Comparison of ENCODE assay signal across 18 cellular contexts in genomic region chr3:11230125-11230524, GRCh38. TPM values are rescaled to one million over a fixed set of nuclear protein-coding genes. Genes with fewer than 3 reads are reported as not detected.
DNase-seq lines count a peak whose midpoint lies in the region; TF ChIP-seq lines count a peak whose summit lies in the region.
"Had no signal": no experiment of that assay in that cellular context is flagged by ENCODE, and none has a peak within 500 bp of the region (broad histone marks: within the 10 kb centered on the region; RNA-seq: fewer than 3 reads in every experiment).

No MANE protein-coding gene starts in this region.

- no peak overlapping the region for H2AK5ac ChIP-seq in mesenchymal stem cell (ENCODE audit: low read length, severe bottlenecking)

- H3K79me2 ChIP-seq in hepatocyte = no peaks in the 10 kb centered on the region

- TF ChIP-seq CTCF in RWPE1 (conservative IDR thresholded peaks at IDR 0.05; ENCODE audit: low read depth) (no peak), hepatocyte (IDR thresholded peaks at IDR 0.05; ENCODE audit: poor library complexity) (no peak)

- no peaks in the 10 kb centered on the region for H3K27me3 ChIP-seq in mesenchymal stem cell (ENCODE audit: control insufficient read depth in 1 of 2, insufficient read depth in 1 of 2, low read length in 2 of 2)
- H3K27me3 ChIP-seq in hepatocyte = peaks cover 9% of the 10 kb centered on the region

- H3K4me3 ChIP-seq in mesenchymal stem cell (ENCODE audit: insufficient read depth in 1 of 2, low read depth in 1 of 2, low read length in 2 of 2) (no peak overlapping the region), hepatocyte (no peak overlapping the region)

- DNase-seq in RWPE1 (ENCODE audit: low spot score) (no peak), epithelial cell of prostate (ENCODE audit: low read depth, low spot score) (peak; percentile 37), mesenchymal stem cell (no peak), ecto neural progenitor cell (ENCODE audit: low spot score) (no peak), NCI-H2171 treated with DMSO at 0.1 percent for 48 hours (lab: John Stamatoyannopoulos, UW) (no peak), hepatocyte (ENCODE audit: low spot score) (no peak), SKM-1 treated with dmso at 0.1 percent for 144 hours (lab: John Stamatoyannopoulos, UW; ENCODE audit: unreplicated experiment) (no peak)
- DNase-seq: C1 segment of cervical spinal cord; CD8-positive, alpha-beta memory T cell; DMS53; H9; Karpas-422; NCI-H1092 treated with DMSO at 0.1 percent for 48 hours; NCI-H146; NCI-H2029 treated with DMSO at 0.1 percent for 48 hours; NCI-H2171; NCI-H510A; NCI-H748 treated with DMSO at 0.1 percent for 48 hours had no signal

- H3K9me2 ChIP-seq in hepatocyte (replicated peaks; ENCODE audit: insufficient read depth) = no peaks in the 10 kb centered on the region

- no peak overlapping the region for H2BK120ac ChIP-seq in mesenchymal stem cell (ENCODE audit: low read depth, low read length)

- POLR2A ChIA-PET in RWPE1 (lab: Yijun Ruan, JAX; ENCODE audit: low non-redundant PET) = no interaction called here

- H3K36me3 ChIP-seq in mesenchymal stem cell (ENCODE audit: control insufficient read depth in 1 of 2, insufficient read depth in 2 of 2, low read depth in 1 of 2, low read length in 2 of 2) = peaks cover 7 to 27% of the 10 kb centered on the region in 2 experiments
- no peaks in the 10 kb centered on the region for H3K36me3 ChIP-seq in hepatocyte (replicated peaks; ENCODE audit: insufficient read depth, low read depth)

- H3K9me3 ChIP-seq in mesenchymal stem cell (ENCODE audit: control insufficient read depth, low read length) (no peaks in the 10 kb centered on the region), hepatocyte (ENCODE audit: low read depth) (no peaks in the 10 kb centered on the region)

- H4K91ac ChIP-seq in mesenchymal stem cell (ENCODE audit: low read length) = no peak overlapping the region

- H3K14ac ChIP-seq in mesenchymal stem cell (ENCODE audit: low read length in 2 of 2) = no peak overlapping the region

- H2BK12ac ChIP-seq in mesenchymal stem cell (ENCODE audit: low read length in 2 of 2) = peak overlapping the region in 1 of 2 experiments; percentile 11

- no peak overlapping the region for H2BK5ac ChIP-seq in mesenchymal stem cell (ENCODE audit: low read depth, low read length, poor library complexity, severe bottlenecking)

- 90% methylated on average over 4 of the region's 4 CpGs for WGBS in mesenchymal stem cell
- 94% methylated on average over 4 of the region's 4 CpGs for WGBS in hepatocyte (ENCODE audit: low lambda C conversion rate, missing lambda C conversion rate)

- H3K79me1 ChIP-seq in mesenchymal stem cell (replicated peaks; ENCODE audit: low read length, poor library complexity, severe bottlenecking) = peaks cover 12% of the 10 kb centered on the region

- H3K4ac ChIP-seq in mesenchymal stem cell (ENCODE audit: low read depth in 1 of 2, low read length in 2 of 2) = no peak overlapping the region

- H3K18ac ChIP-seq in mesenchymal stem cell (ENCODE audit: low read depth in 1 of 2, low read length in 2 of 2) = no peak overlapping the region

- H3K4me1 ChIP-seq in mesenchymal stem cell (ENCODE audit: control insufficient read depth, insufficient read depth, low read depth, low read length) = peaks cover 3% of the 10 kb centered on the region
- H3K4me1 ChIP-seq in hepatocyte (ENCODE audit: insufficient read depth) = no peaks in the 10 kb centered on the region

- CTCF ChIA-PET in RWPE1 (lab: Yijun Ruan, JAX) = interaction anchor here (0.7 kb wide), 2 partner anchors 90 to 111 kb away, joined by 3 to 4 read pairs; no protein-coding TSS in a partner anchor

- peak overlapping the region; percentile 51 for H2AFZ ChIP-seq in mesenchymal stem cell (ENCODE audit: low read depth, low read length)
- H2AFZ ChIP-seq in hepatocyte = no peak overlapping the region

- no peak overlapping the region for H2BK15ac ChIP-seq in mesenchymal stem cell (ENCODE audit: low read depth, poor library complexity, severe bottlenecking)

- H3K4me2 ChIP-seq in mesenchymal stem cell (ENCODE audit: low read length, poor library complexity, severe bottlenecking) (no peak overlapping the region), hepatocyte (no peak overlapping the region)

- no peak overlapping the region for H3K9ac ChIP-seq in mesenchymal stem cell (ENCODE audit: low read length)

- no peak overlapping the region for H3K23ac ChIP-seq in mesenchymal stem cell (ENCODE audit: low read length in 2 of 2)

- H3K27ac ChIP-seq in RWPE1 (peak overlapping the region; percentile 89), epithelial cell of prostate (peak overlapping the region; percentile 49), mesenchymal stem cell (ENCODE audit: low read length, poor library complexity, severe bottlenecking) (no peak overlapping the region), hepatocyte (no peak overlapping the region)

- no peak overlapping the region for H4K8ac ChIP-seq in mesenchymal stem cell (ENCODE audit: low read length)

- no peaks in the 10 kb centered on the region for H4K20me1 ChIP-seq in hepatocyte (ENCODE audit: insufficient read depth, poor library complexity, severe bottlenecking)

RNA-seq across cellular contexts. Expression of gene ATG7, which starts 42.1 kb away (rescaled TPM):
- polyA plus RNA-seq in mesenchymal stem cell (2013, experiment 1 of 2) = 18.7 TPM
- 18.7 TPM for polyA plus RNA-seq in mesenchymal stem cell (2013, experiment 2 of 2)
- total RNA-seq in hepatocyte = 20.8 and 38.6 TPM in 2 replicates
- polyA plus RNA-seq in hepatocyte = 18.4 and 29.0 TPM in 2 replicates

Comparison
In these comparisons a context has a peak if more than half of its experiments do, and no peak if none do; other contexts are left out.
1. H3K27ac ChIP-seq: peak in RWPE1 (single experiment) and epithelial cell of prostate (single experiment); none in mesenchymal stem cell (single experiment) and hepatocyte (single experiment).